ENCODE assay signal across 12 cellular contexts in genomic region chr15:101684384-101684783, GRCh38. TPM values are rescaled to one million over a fixed set of nuclear protein-coding genes. Genes with fewer than 3 reads are reported as not detected.
DNase-seq lines count a peak whose midpoint lies in the region; ATAC-seq and TF ChIP-seq lines count a peak whose summit lies in the region.
"Had no signal": no experiment of that assay in that cellular context is flagged by ENCODE, and none has a peak within 500 bp of the region (broad histone marks: within the 10 kb centered on the region; RNA-seq: fewer than 3 reads in every experiment).

No MANE protein-coding gene starts in this region.

- DNase-seq in EL (peak; percentile 91), NCI-H226 (peak; percentile 95), epithelial cell of prostate (ENCODE audit: low read depth, low spot score) (peak; percentile 94), mucosa of descending colon (no peak), GOT3 (lab: John Stamatoyannopoulos, UW) (no peak)
- DNase-seq: activated CD4-positive, alpha-beta T cell treated with anti-CD3 and anti-CD28 coated beads for 48 hours; NCI-H1048; NCI-H524; stimulated activated CD4-positive, alpha-beta T cell treated with anti-CD3 and anti-CD28 coated beads, Interleukin-12 subunit alpha, Interleukin-12 subunit beta, amount 100 ng/mL, for 4 hours had no signal

- H3K4me1 ChIP-seq in mucosa of descending colon (ENCODE audit: low read depth) = no peaks in the 10 kb centered on the region

- no peak for TF ChIP-seq CTCF in mucosa of descending colon (IDR thresholded peaks at IDR 0.05)

- intact Hi-C loops in mucosa of descending colon (cut with DNase I, micrococcal nuclease) = no loop called here

- ATAC-seq in mucosa of descending colon (peak; percentile 63), GM21367 (IDR thresholded peaks at IDR 0.05; ENCODE audit: unreplicated experiment) (no peak), HG02642 (IDR thresholded peaks at IDR 0.05; ENCODE audit: poor library complexity, unreplicated experiment) (no peak)
- ATAC-seq: natural killer cell treated with Interleukin-12 subunit alpha and Interleukin-12 subunit beta and Interleukin-15 and Interleukin-18, amount 100 ng/mL, for 72 hours had no signal

- no peaks in the 10 kb centered on the region for H3K36me3 ChIP-seq in mucosa of descending colon (ENCODE audit: low read depth)

- no peaks in the 10 kb centered on the region for H3K9me3 ChIP-seq in mucosa of descending colon

- H3K27ac ChIP-seq in epithelial cell of prostate = peak overlapping the region; percentile 61

- no peak overlapping the region for H3K4me3 ChIP-seq in mucosa of descending colon

RNA-seq across cellular contexts. Expression of gene TM2D3, which starts 32.2 kb away (rescaled TPM):
- 10 to 100 TPM; 30.9 to 54.0 (median 35.8) TPM for total RNA-seq in mucosa of descending colon

RNA-seq across cellular contexts. Expression of gene TARS3, which starts 39.9 kb away (rescaled TPM):
- 10 to 100 TPM in 1 of 3 donors, 1 to 10 TPM in 2; 7.3 to 22.6 (median 9.2) TPM for total RNA-seq in mucosa of descending colon

Comparison
In these comparisons a context has a peak if more than half of its experiments do, and no peak if none do; other contexts are left out.
1. DNase-seq: peak in EL (single experiment), NCI-H226 (single experiment) and epithelial cell of prostate (single experiment); none in mucosa of descending colon (0 of 3) and GOT3 (single experiment).